9 cellular contexts compared by ENCODE assay signal in the genomic region with DNA sequence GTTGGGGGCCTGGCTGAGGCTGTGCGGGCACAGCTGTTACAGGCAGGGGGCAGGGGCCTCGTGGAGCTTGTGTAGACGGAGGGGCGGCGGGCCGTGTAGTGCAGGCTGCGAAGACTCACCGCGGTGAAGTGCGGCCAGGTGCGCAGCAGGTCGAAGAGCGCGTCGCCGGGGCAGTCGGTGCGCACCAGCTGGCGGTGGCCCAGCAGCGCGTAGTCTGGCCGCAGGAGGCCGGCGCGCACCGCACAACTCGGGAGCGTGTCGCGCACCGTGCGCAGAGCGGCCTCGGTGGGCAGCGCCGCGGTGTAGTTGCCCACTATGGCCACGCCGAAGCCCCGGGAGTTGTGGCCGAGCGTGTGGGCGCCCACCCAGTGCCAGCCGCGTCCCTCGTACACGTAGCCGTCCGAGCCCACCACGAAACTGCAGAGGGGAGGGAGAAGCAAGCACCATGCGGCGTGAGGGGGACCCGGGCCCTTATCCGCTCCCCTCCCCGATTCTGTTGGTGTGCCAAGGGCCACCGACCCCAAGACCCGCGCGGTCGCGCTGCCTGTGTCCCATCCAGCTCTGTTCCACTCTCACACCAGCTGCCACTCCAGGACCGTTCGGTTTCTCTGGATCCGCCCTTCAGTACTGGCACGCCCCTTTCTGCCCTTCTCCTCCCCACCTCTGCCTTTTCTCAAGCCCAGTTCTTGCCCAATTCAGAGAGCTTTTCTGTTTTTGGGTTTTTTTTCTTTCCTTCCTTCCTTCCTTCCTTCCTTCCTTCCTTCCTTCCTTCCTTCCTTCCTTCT. TPM values are rescaled to one million over a fixed set of nuclear protein-coding genes. Genes with fewer than 3 reads are reported as not detected.
DNase-seq lines count a peak whose midpoint lies in the region; ATAC-seq, FAIRE-seq and TF ChIP-seq lines count a peak whose summit lies in the region.
"Had no signal": no experiment of that assay in that cellular context is flagged by ENCODE, and none has a peak within 500 bp of the region (broad histone marks: within the 10 kb centered on the region; RNA-seq: fewer than 3 reads in every experiment).

No MANE protein-coding gene starts in this region.

- DNase-seq in MM.1S (no peak), bronchial epithelial cell (ENCODE audit: low read depth) (no peak), Kasumi-1 (lab: John Stamatoyannopoulos, UW) (no peak), HuH-7 (ENCODE audit: low spot score) (no peak), middle frontal gyrus (ENCODE audit: extremely low spot score, low spot score) (no peak)
- DNase-seq: NCI-H1930 had no signal

- H3K4me3 ChIP-seq in MM.1S (ENCODE audit: low read length) (no peak overlapping the region), bronchial epithelial cell (ENCODE audit: low read depth, low read length) (peak overlapping the region; percentile 3), mucosa of rectum (ENCODE audit: low read length in 2 of 2) (peak overlapping the region; percentile 32 to 45)

- FAIRE-seq in bronchial epithelial cell (lab: Jason Lieb, UNC), result no peak

- no peaks in the 10 kb centered on the region for H3K9me2 ChIP-seq in MM.1S (replicated peaks; ENCODE audit: insufficient read depth, low read length)

- H3K4me2 ChIP-seq in MM.1S (ENCODE audit: low read depth, low read length), result peak overlapping the region; percentile 37; the same call in 1 of the 2 replicates

- H3K27ac ChIP-seq in C4-2B (peak overlapping the region; percentile 82), MM.1S (ENCODE audit: low read length) (no peak overlapping the region), mucosa of rectum (ENCODE audit: low read depth in 2 of 2, low read length in 2 of 2) (no peak overlapping the region)

- H3K79me2 ChIP-seq in MM.1S (ENCODE audit: low read length), result peaks cover 5% of the 10 kb centered on the region

- peaks cover 21% of the 10 kb centered on the region for H3F3A ChIP-seq in MM.1S (ENCODE audit: insufficient read depth, low read length)

- H4K20me1 ChIP-seq in MM.1S (ENCODE audit: insufficient read depth, low read length), result no peaks in the 10 kb centered on the region

- H3K36me3 ChIP-seq in MM.1S (replicated peaks; ENCODE audit: insufficient read depth, low read length), result no peaks in the 10 kb centered on the region
- H3K36me3 ChIP-seq in bronchial epithelial cell (ENCODE audit: control insufficient read depth, insufficient read depth, low read length), result no peaks in the 10 kb centered on the region
- H3K36me3 ChIP-seq in mucosa of rectum (ENCODE audit: control insufficient read depth in 2 of 2, insufficient read depth in 2 of 2, low read length in 2 of 2), result no peaks in the 10 kb centered on the region

- H3K9me3 ChIP-seq in MM.1S (replicated peaks; ENCODE audit: insufficient read depth, low read length), result no peaks in the 10 kb centered on the region
- H3K9me3 ChIP-seq in mucosa of rectum (ENCODE audit: control insufficient read depth in 2 of 2, low read length in 2 of 2), result no peaks in the 10 kb centered on the region

- H2AFZ ChIP-seq in MM.1S (ENCODE audit: low read length), result no peak overlapping the region

- H3K4me1 ChIP-seq in MM.1S (ENCODE audit: low read length), result peaks cover 22% of the 10 kb centered on the region
- H3K4me1 ChIP-seq in mucosa of rectum (ENCODE audit: control insufficient read depth in 2 of 2, insufficient read depth in 2 of 2, low read length in 2 of 2), result peaks cover 2 to 3% of the 10 kb centered on the region in 2 donors

- H3K27me3 ChIP-seq in MM.1S (replicated peaks; ENCODE audit: insufficient read depth, low read length) (no peaks in the 10 kb centered on the region), bronchial epithelial cell (ENCODE audit: control insufficient read depth, insufficient read depth, low read length) (peaks cover 12% of the 10 kb centered on the region), mucosa of rectum (ENCODE audit: control insufficient read depth in 2 of 2, insufficient read depth in 2 of 2, low read length in 2 of 2) (peaks cover 3 to 9% of the 10 kb centered on the region in 2 donors)

- no peak for ATAC-seq in GM18867 (IDR thresholded peaks at IDR 0.05; ENCODE audit: unreplicated experiment)

- TF ChIP-seq CTCF in C4-2B (conservative IDR thresholded peaks at IDR 0.05) (no peak), MM.1S (IDR thresholded peaks at IDR 0.05; ENCODE audit: low read length) (no peak), bronchial epithelial cell (IDR thresholded peaks at IDR 0.05; ENCODE audit: insufficient read depth, low read length, severe bottlenecking) (no peak)

- H3K9ac ChIP-seq in MM.1S (ENCODE audit: low read length) (no peak overlapping the region), mucosa of rectum (ENCODE audit: low read depth in 1 of 2, low read length in 2 of 2) (no peak overlapping the region)

RNA-seq across cellular contexts. Expression of a gene that starts 5.4 kb away (rescaled TPM):
- not detected in 2 replicates for total RNA-seq in bronchial epithelial cell

RNA-seq across cellular contexts. Expression of a gene that starts 9.6 kb away (rescaled TPM):
- total RNA-seq in bronchial epithelial cell, result not detected in 2 replicates

RNA-seq across cellular contexts. Expression of a gene that starts 19.9 kb away (rescaled TPM):
- total RNA-seq in bronchial epithelial cell, result 2.4 and 4.2 TPM in 2 replicates

RNA-seq across cellular contexts. Expression of a gene that starts 38.6 kb away (rescaled TPM):
- total RNA-seq in bronchial epithelial cell, result 0.13 TPM in 1 of 2 replicates, not detected in the other

RNA-seq across cellular contexts. Expression of a gene that starts 50.9 kb away (rescaled TPM):
- total RNA-seq in bronchial epithelial cell, result 75.3 and 78.9 TPM in 2 replicates
